Comparison of ENCODE assay signal across 10 cellular contexts in the genomic region with DNA sequence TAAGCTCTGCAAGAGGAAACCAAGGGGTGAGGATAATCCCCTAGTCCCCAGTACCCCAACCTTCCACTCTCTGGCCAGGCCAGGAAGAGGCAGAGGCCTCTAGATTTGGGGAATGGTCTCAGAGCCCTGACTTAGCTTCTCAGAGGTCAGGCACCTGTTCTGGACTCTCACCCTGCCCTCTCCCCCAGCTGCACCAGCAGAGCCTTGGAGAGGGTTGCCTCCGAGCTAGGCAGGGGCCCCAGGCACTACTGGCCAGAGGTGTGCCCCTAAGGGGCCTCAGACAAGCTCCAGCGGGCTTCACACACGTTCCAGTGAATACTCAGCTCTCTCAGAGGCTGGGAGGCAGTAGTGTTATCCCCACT. TPM values are rescaled to one million over a fixed set of nuclear protein-coding genes. Genes with fewer than 3 reads are reported as not detected.
A peak's percentile ranks its signal among the peaks of the same experiment; 100 is the strongest.
DNase-seq lines count a peak whose midpoint lies in the region; ATAC-seq, FAIRE-seq and TF ChIP-seq lines count a peak whose summit lies in the region.
"Had no signal": no experiment of that assay in that cellular context is flagged by ENCODE, and none has a peak within 500 bp of the region (broad histone marks: within the 10 kb centered on the region; RNA-seq: fewer than 3 reads in every experiment).

No MANE protein-coding gene starts in this region.

- no peaks in the 10 kb centered on the region for H3K9me3 ChIP-seq in naive thymus-derived CD4-positive, alpha-beta T cell (ENCODE audit: control insufficient read depth in 2 of 3, low read length in 3 of 3)
- H3K9me3 ChIP-seq in upper lobe of right lung = no peaks in the 10 kb centered on the region

- ATAC-seq in naive thymus-derived CD4-positive, alpha-beta T cell = no peak
- ATAC-seq in upper lobe of right lung = no peak

- no peak for DNase-seq in activated naive CD8-positive, alpha-beta T cell treated with anti-CD3 and anti-CD28 coated beads for 36 hours
- DNase-seq in brain microvascular endothelial cell = no peak
- DNase-seq in naive thymus-derived CD4-positive, alpha-beta T cell = no peak
- no peak for DNase-seq in upper lobe of right lung
- DNase-seq in head of caudate nucleus = no peak
- no peak for DNase-seq in D721Med (ENCODE audit: insufficient read length, low spot score)
- no peak for DNase-seq in NCI-H1436 treated with DMSO at 0.1 percent for 48 hours (lab: John Stamatoyannopoulos, UW)
- DNase-seq: NCI-H1694 treated with DMSO at 0.1 percent for 48 hours had no signal

- no peak overlapping the region for H3K27ac Mint-ChIP-seq in activated naive CD8-positive, alpha-beta T cell
- H3K27ac Mint-ChIP-seq in activated naive CD8-positive, alpha-beta T cell treated with anti-CD3 and anti-CD28 coated beads for 36 hours = no peak overlapping the region
- H3K27ac Mint-ChIP-seq in naive thymus-derived CD4-positive, alpha-beta T cell = no peak overlapping the region

- POLR2A ChIA-PET in naive thymus-derived CD4-positive, alpha-beta T cell (lab: Charles Lee) = no interaction called here

- in situ Hi-C loops in brain microvascular endothelial cell (cut with HindIII; ENCODE audit: low pct_ligation_motif_present, low sequenced_read_pairs) = no loop called here

- FAIRE-seq in D721Med (lab: Jason Lieb, UNC) = no peak

- H3K36me3 ChIP-seq in brain microvascular endothelial cell (replicated peaks) (no peaks in the 10 kb centered on the region), upper lobe of right lung (no peaks in the 10 kb centered on the region)
- H3K36me3 ChIP-seq in naive thymus-derived CD4-positive, alpha-beta T cell (ENCODE audit: control insufficient read depth in 2 of 3, insufficient read depth in 3 of 3, low read length in 3 of 3) = no peaks in the 10 kb centered on the region

- H3K4me3 ChIP-seq in brain microvascular endothelial cell (ENCODE audit: low read depth, low read length) (no peak overlapping the region), upper lobe of right lung (peak overlapping the region; percentile 58)
- H3K4me3 ChIP-seq in naive thymus-derived CD4-positive, alpha-beta T cell (ENCODE audit: low read length) = no peak overlapping the region

- no peaks in the 10 kb centered on the region for H3K9me3 Mint-ChIP-seq in activated naive CD8-positive, alpha-beta T cell (ENCODE audit: low read depth)
- H3K9me3 Mint-ChIP-seq in activated naive CD8-positive, alpha-beta T cell treated with anti-CD3 and anti-CD28 coated beads for 36 hours = no peaks in the 10 kb centered on the region
- H3K9me3 Mint-ChIP-seq in naive thymus-derived CD4-positive, alpha-beta T cell = peaks cover 0 to 3% (median 0%) of the 10 kb centered on the region in 11 donors

- intact Hi-C loops in naive thymus-derived CD4-positive, alpha-beta T cell (cut with micrococcal nuclease) = loop anchor here (1.0 kb wide), 2 partner anchors 14 to 19 kb away; a partner anchor contains a TSS
- intact Hi-C loops in upper lobe of right lung (cut with DNase I) (no loop called here), head of caudate nucleus (cut with DNase I) (no loop called here)

- CTCF ChIA-PET in naive thymus-derived CD4-positive, alpha-beta T cell (lab: Charles Lee) = no interaction called here

- peak overlapping the region; percentile 65 for H3K4me3 Mint-ChIP-seq in activated naive CD8-positive, alpha-beta T cell
- no peak overlapping the region for H3K4me3 Mint-ChIP-seq in activated naive CD8-positive, alpha-beta T cell treated with anti-CD3 and anti-CD28 coated beads for 36 hours
- H3K4me3 Mint-ChIP-seq in naive thymus-derived CD4-positive, alpha-beta T cell = peak overlapping the region; percentile 35 to 79 (median 64)

- H3K27ac ChIP-seq in brain microvascular endothelial cell (peak overlapping the region; percentile 95), upper lobe of right lung (no peak overlapping the region)
- H3K27ac ChIP-seq in naive thymus-derived CD4-positive, alpha-beta T cell (ENCODE audit: low read depth, low read length) = no peak overlapping the region

- H3K36me3 Mint-ChIP-seq in activated naive CD8-positive, alpha-beta T cell = no peaks in the 10 kb centered on the region
- no peaks in the 10 kb centered on the region for H3K36me3 Mint-ChIP-seq in activated naive CD8-positive, alpha-beta T cell treated with anti-CD3 and anti-CD28 coated beads for 36 hours
- H3K36me3 Mint-ChIP-seq in naive thymus-derived CD4-positive, alpha-beta T cell = no peaks in the 10 kb centered on the region

- H3K27me3 Mint-ChIP-seq in activated naive CD8-positive, alpha-beta T cell = peaks cover 16% of the 10 kb centered on the region
- H3K27me3 Mint-ChIP-seq in activated naive CD8-positive, alpha-beta T cell treated with anti-CD3 and anti-CD28 coated beads for 36 hours = peaks cover 43% of the 10 kb centered on the region
- peaks cover 29 to 48% (median 38%) of the 10 kb centered on the region in 5 donors for H3K27me3 Mint-ChIP-seq in naive thymus-derived CD4-positive, alpha-beta T cell

- peaks cover 7 to 9% of the 10 kb centered on the region in 2 donors for H3K4me1 ChIP-seq in naive thymus-derived CD4-positive, alpha-beta T cell (ENCODE audit: control insufficient read depth in 2 of 2, insufficient read depth in 2 of 2, low read length in 2 of 2)
- H3K4me1 ChIP-seq in upper lobe of right lung = peaks cover 12% of the 10 kb centered on the region

- H3K4me1 Mint-ChIP-seq in activated naive CD8-positive, alpha-beta T cell (ENCODE audit: low read depth) = peaks cover 2% of the 10 kb centered on the region
- peaks cover 4% of the 10 kb centered on the region for H3K4me1 Mint-ChIP-seq in activated naive CD8-positive, alpha-beta T cell treated with anti-CD3 and anti-CD28 coated beads for 36 hours
- H3K4me1 Mint-ChIP-seq in naive thymus-derived CD4-positive, alpha-beta T cell = peaks cover 0 to 8% (median 4%) of the 10 kb centered on the region in 7 donors

- no peak for TF ChIP-seq CTCF in brain microvascular endothelial cell (IDR thresholded peaks at IDR 0.05; ENCODE audit: low read depth, low read length, missing control alignments)
- TF ChIP-seq CTCF in upper lobe of right lung (IDR thresholded peaks at IDR 0.05) = no peak
- TF ChIP-seq CTCF in D721Med (IDR thresholded peaks at IDR 0.05; ENCODE audit: insufficient read depth, missing control alignments) = no peak

- H3K27me3 ChIP-seq in brain microvascular endothelial cell (replicated peaks) = no peaks in the 10 kb centered on the region
- H3K27me3 ChIP-seq in naive thymus-derived CD4-positive, alpha-beta T cell (ENCODE audit: control insufficient read depth in 2 of 2, insufficient read depth in 2 of 2, low read length in 2 of 2) = peaks cover 0 to 5% of the 10 kb centered on the region in 2 donors
- no peaks in the 10 kb centered on the region for H3K27me3 ChIP-seq in upper lobe of right lung

RNA-seq across cellular contexts. Expression of a gene that starts 8.0 kb away (rescaled TPM):
- under 1 TPM; 0.60 to 0.80 TPM for total RNA-seq in activated naive CD8-positive, alpha-beta T cell treated with anti-CD3 and anti-CD28 coated beads for 36 hours
- 1 to 10 TPM; 3.4 to 8.2 (median 4.6) TPM for total RNA-seq in naive thymus-derived CD4-positive, alpha-beta T cell
- polyA plus RNA-seq in naive thymus-derived CD4-positive, alpha-beta T cell = not detected
- total RNA-seq in upper lobe of right lung = 0.75 TPM

RNA-seq across cellular contexts. Expression of a gene that starts 13.6 kb away (rescaled TPM):
- under 1 TPM; 0.54 to 0.56 TPM for total RNA-seq in activated naive CD8-positive, alpha-beta T cell treated with anti-CD3 and anti-CD28 coated beads for 36 hours
- total RNA-seq in naive thymus-derived CD4-positive, alpha-beta T cell = 1 to 10 TPM in 2 of 5 experiments, under 1 TPM in 3; 0.65 to 7.0 (median 0.92) TPM
- not detected for polyA plus RNA-seq in naive thymus-derived CD4-positive, alpha-beta T cell
- 6.4 TPM for total RNA-seq in upper lobe of right lung

RNA-seq across cellular contexts. Expression of a gene that starts 18.6 kb away (rescaled TPM):
- 10 to 100 TPM; 34.8 to 43.5 TPM for total RNA-seq in activated naive CD8-positive, alpha-beta T cell treated with anti-CD3 and anti-CD28 coated beads for 36 hours
- total RNA-seq in naive thymus-derived CD4-positive, alpha-beta T cell = 10 to 100 TPM; 48.2 to 64.3 (median 58.1) TPM
- polyA plus RNA-seq in naive thymus-derived CD4-positive, alpha-beta T cell = 10 to 100 TPM; 52.9 to 56.7 TPM
- 27.6 TPM for total RNA-seq in upper lobe of right lung

RNA-seq across cellular contexts. Expression of a gene that starts 23.4 kb away (rescaled TPM):
- 1 to 10 TPM; 1.2 to 1.5 TPM for total RNA-seq in activated naive CD8-positive, alpha-beta T cell treated with anti-CD3 and anti-CD28 coated beads for 36 hours
- 1 to 10 TPM in 4 of 5 experiments, not detected in 1; 1.2 to 4.8 (median 3.2) TPM for total RNA-seq in naive thymus-derived CD4-positive, alpha-beta T cell
- under 1 TPM; 0.24 to 0.77 TPM for polyA plus RNA-seq in naive thymus-derived CD4-positive, alpha-beta T cell
- 6.0 TPM for total RNA-seq in upper lobe of right lung
- total RNA-seq: myocyte had no signal

RNA-seq across cellular contexts. Expression of a gene that starts 51.8 kb away (rescaled TPM):
- total RNA-seq in activated naive CD8-positive, alpha-beta T cell treated with anti-CD3 and anti-CD28 coated beads for 36 hours = 10 to 100 TPM; 10.6 to 14.7 TPM
- 100 to 1,000 TPM in 2 of 5 experiments, 10 to 100 TPM in 3; 31.1 to 202 (median 66.9) TPM for total RNA-seq in naive thymus-derived CD4-positive, alpha-beta T cell
- polyA plus RNA-seq in naive thymus-derived CD4-positive, alpha-beta T cell = 10 to 100 TPM; 26.9 to 36.0 TPM
- total RNA-seq in upper lobe of right lung = 54.2 TPM

Comparison
In these comparisons a context has a peak if more than half of its experiments do, and no peak if none do; other contexts are left out.
1. intact Hi-C loops: an anchor here in naive thymus-derived CD4-positive, alpha-beta T cell (1.0 kb wide); none called in upper lobe of right lung and head of caudate nucleus.